ENCODE assay signal across 1 cellular context in genomic region chr15:91488452-91488851, GRCh38.
TF ChIP-seq lines count a peak whose summit lies in the region.

No MANE protein-coding gene starts in this region.

TF ChIP-seq in H1, 55 proteins besides CTCF, POLR2A, EP300 and RAD21:
- TF ChIP-seq RFX5 (IDR thresholded peaks at IDR 0.05; ENCODE audit: borderline replicate concordance, low read depth, low read length) (no peak), JUND (IDR thresholded peaks at IDR 0.05; ENCODE audit: low read length) (peak; percentile 62; the same call in 1 of the 2 replicates)
TF ChIP-seq in H1: peak in this region for 1.
